6 cellular contexts compared by ENCODE assay signal in genomic region chr17:75876190-75876937, GRCh38. TPM values are rescaled to one million over a fixed set of nuclear protein-coding genes. Genes with fewer than 3 reads are reported as not detected.
DNase-seq lines count a peak whose midpoint lies in the region; ATAC-seq and TF ChIP-seq lines count a peak whose summit lies in the region.

No MANE protein-coding gene starts in this region.

- TF ChIP-seq EP300 in gastroesophageal sphincter (IDR thresholded peaks at IDR 0.05): no peak

- H3K4me1 ChIP-seq in gastroesophageal sphincter: peaks cover 12 to 78% (median 47%) of the 10 kb centered on the region in 3 donors

- peak overlapping the region; percentile 66 to 99 (median 96) for H3K27ac ChIP-seq in gastroesophageal sphincter

- peaks cover 0 to 24% of the 10 kb centered on the region in 2 donors for H3K36me3 ChIP-seq in gastroesophageal sphincter

- H3K4me3 ChIP-seq in HFF-Myc (replicated peaks; ENCODE audit: low read depth, low read length): peak overlapping the region; percentile 52
- H3K4me3 ChIP-seq in gastroesophageal sphincter: peak overlapping the region; percentile 44 to 92

- H3K9me3 ChIP-seq in gastroesophageal sphincter: no peaks in the 10 kb centered on the region

- ATAC-seq in gastroesophageal sphincter: no peak

- no peaks in the 10 kb centered on the region for H3K27me3 ChIP-seq in gastroesophageal sphincter

- no peak for DNase-seq in HFF-Myc (ENCODE audit: extremely low read depth, low read depth)
- peak; percentile 24 to 41 for DNase-seq in activated CD4-positive, alpha-beta T cell treated with anti-CD3 and anti-CD28 coated beads, Interleukin-2, amount 50 U/mL, for 24 hours (ENCODE audit: low read depth in 1 of 2, low spot score in 1 of 2)
- peak; percentile 64 for DNase-seq in stimulated activated CD8-positive, alpha-beta memory T cell treated with anti-CD3 and anti-CD28 coated beads, Interleukin-12 subunit alpha, Interleukin-12 subunit beta, amount 100 ng/mL, for 1 hour (ENCODE audit: low read depth)
- no peak for DNase-seq in COR-L47 (lab: John Stamatoyannopoulos, UW)
- DNase-seq in RKO (ENCODE audit: low spot score): no peak

- TF ChIP-seq POLR2A in gastroesophageal sphincter (IDR thresholded peaks at IDR 0.05): no peak

- 5% methylated on average over 4 of the region's 26 CpGs; no CpG with 5 or more reads in 1 of the 2 donors for WGBS in gastroesophageal sphincter (ENCODE audit: low coverage in 1 of 2), 2 donors

- TF ChIP-seq CTCF in HFF-Myc (IDR thresholded peaks at IDR 0.05; ENCODE audit: low read depth, low read length, missing control alignments): no peak
- peak in 1 of 4 experiments; percentile 10 for TF ChIP-seq CTCF in gastroesophageal sphincter (IDR thresholded peaks at IDR 0.05)

RNA-seq across cellular contexts. Expression of gene TRIM47, which starts 2.0 kb away (rescaled TPM):
- total RNA-seq in gastroesophageal sphincter: 100 to 1,000 TPM in 1 of 4 donors, 10 to 100 TPM in 3; 21.0 to 146 (median 40.8) TPM

RNA-seq across cellular contexts. Expression of gene TRIM65, which starts 20.4 kb away (rescaled TPM):
- 10 to 100 TPM; 18.7 to 34.4 (median 31.2) TPM for total RNA-seq in gastroesophageal sphincter

RNA-seq across cellular contexts. Expression of gene WBP2, which starts 21.2 kb away (rescaled TPM):
- total RNA-seq in gastroesophageal sphincter: 10 to 100 TPM; 50.0 to 83.9 (median 57.6) TPM

RNA-seq across cellular contexts. Expression of gene MRPL38, which starts 28.3 kb away (rescaled TPM):
- 10 to 100 TPM; 18.4 to 69.6 (median 44.3) TPM for total RNA-seq in gastroesophageal sphincter

RNA-seq across cellular contexts. Expression of gene UNC13D, which starts 32.2 kb away (rescaled TPM):
- total RNA-seq in gastroesophageal sphincter: 10 to 100 TPM in 1 of 4 donors, 1 to 10 TPM in 3; 2.6 to 10.8 (median 5.6) TPM

Comparison
In these comparisons a context has a peak if more than half of its experiments do, and no peak if none do; other contexts are left out.
1. DNase-seq: peak in activated CD4-positive, alpha-beta T cell treated with anti-CD3 and anti-CD28 coated beads, Interleukin-2, amount 50 U/mL, for 24 hours (2 of 2) and stimulated activated CD8-positive, alpha-beta memory T cell treated with anti-CD3 and anti-CD28 coated beads, Interleukin-12 subunit alpha, Interleukin-12 subunit beta, amount 100 ng/mL, for 1 hour (single experiment); none in HFF-Myc (single experiment), COR-L47 (single experiment) and RKO (single experiment).